In genomic region chr10:50381637-50382036, GRCh38 we compare ENCODE assay signal across 20 cellular contexts.
DNase-seq lines count a peak whose midpoint lies in the region; ATAC-seq and TF ChIP-seq lines count a peak whose summit lies in the region.
"Had no signal": no experiment of that assay in that cellular context is flagged by ENCODE, and none has a peak within 500 bp of the region (broad histone marks: within the 10 kb centered on the region; RNA-seq: fewer than 3 reads in every experiment).

No MANE protein-coding gene starts in this region.

- H3K36me3 ChIP-seq in PC-9 (ENCODE audit: low read depth): peaks cover 17% of the 10 kb centered on the region; the same call in 1 of the 2 replicates
- no peaks in the 10 kb centered on the region for H3K36me3 ChIP-seq in thyroid gland
- H3K36me3 ChIP-seq: colonic mucosa had no signal

- no peak overlapping the region for H3K4me3 ChIP-seq in PC-9
- peak overlapping the region in 5 of 59 donors; percentile 5 to 30 (median 14) for H3K4me3 ChIP-seq in dorsolateral prefrontal cortex
- H3K4me3 ChIP-seq in thyroid gland (replicated peaks in 1 of 3): no peak overlapping the region
- H3K4me3 ChIP-seq: colonic mucosa had no signal

- no peak overlapping the region for H3K4me3 Mint-ChIP-seq in activated CD4-positive, alpha-beta memory T cell treated with anti-CD3 and anti-CD28 coated beads, Interleukin-2, amount 10 ng/mL, durations not matched to agents 7 days and 5 days
- H3K4me3 Mint-ChIP-seq: activated naive CD4-positive, alpha-beta T cell treated with anti-CD3 and anti-CD28 coated beads, Interleukin-2, amount 50 U/mL, for 24 hours; endodermal cell; memory B cell; naive thymus-derived CD4-positive, alpha-beta T cell; stimulated activated naive B cell treated with anti-CD40 and anti-IgM and Interleukin-4, amounts not matched to agents 10 μg/mL and 1 μg/mL and 100 μg/mL, for 72 hours; type B pancreatic cell had no signal

- peaks cover 18% of the 10 kb centered on the region; the same call in 1 of the 2 replicates for H3F3A ChIP-seq in PC-9 (ENCODE audit: insufficient read depth, low read depth)

- no peaks in the 10 kb centered on the region for H4K20me1 ChIP-seq in PC-9 (ENCODE audit: insufficient read depth)

- H3K79me2 ChIP-seq in PC-9 (ENCODE audit: low read depth): peaks cover 100% of the 10 kb centered on the region

- peak; percentile 53 for ATAC-seq in left ventricle myocardium superior
- ATAC-seq: naive thymus-derived CD4-positive, alpha-beta T cell; stimulated activated naive B cell treated with anti-CD40 and anti-IgM and Interleukin-4, amounts not matched to agents 10 μg/mL and 1 μg/mL and 100 μg/mL, for 72 hours had no signal

- H3K9me2 ChIP-seq in PC-9 (ENCODE audit: insufficient read depth): no peaks in the 10 kb centered on the region; the same call in 1 of the 2 replicates

- CTCF ChIA-PET in PC-9 (lab: Charles Lee): no interaction called here
- CTCF ChIA-PET in activated CD4-positive, alpha-beta memory T cell treated with anti-CD3 and anti-CD28 coated beads, Interleukin-2, amount 10 ng/mL, durations not matched to agents 7 days and 5 days (lab: Charles Lee): no interaction called here

- no peak overlapping the region for H3K4me2 ChIP-seq in PC-9

- peaks cover 13% of the 10 kb centered on the region for H3K4me1 ChIP-seq in PC-9 (replicated peaks; ENCODE audit: insufficient read depth)
- H3K4me1 ChIP-seq in thyroid gland: peaks cover 58 to 68% of the 10 kb centered on the region in 2 donors

- H3K27me3 ChIP-seq in PC-9 (ENCODE audit: insufficient read depth, low read depth) (no peaks in the 10 kb centered on the region), dorsolateral prefrontal cortex (no peaks in the 10 kb centered on the region), thyroid gland (no peaks in the 10 kb centered on the region)
- H3K27me3 ChIP-seq: colonic mucosa had no signal

- peaks cover 23% of the 10 kb centered on the region for H3K36me3 Mint-ChIP-seq in activated CD4-positive, alpha-beta memory T cell treated with anti-CD3 and anti-CD28 coated beads, Interleukin-2, amount 10 ng/mL, durations not matched to agents 7 days and 5 days (ENCODE audit: low read depth)
- H3K36me3 Mint-ChIP-seq: type B pancreatic cell had no signal

- TF ChIP-seq POLR2A in thyroid gland (IDR thresholded peaks at IDR 0.05): no peak

- BruUV-seq in PC-9 (replicated peaks; lab: Mats Ljungman, UMichigan): no TSS peak

- H3K9me3 ChIP-seq in PC-9 (ENCODE audit: insufficient read depth, low read depth) (peaks cover 6% of the 10 kb centered on the region; the same call in 1 of the 2 replicates), thyroid gland (no peaks in the 10 kb centered on the region)
- H3K9me3 ChIP-seq: colonic mucosa had no signal

- H3K4me1 Mint-ChIP-seq in activated CD4-positive, alpha-beta memory T cell treated with anti-CD3 and anti-CD28 coated beads, Interleukin-2, amount 10 ng/mL, durations not matched to agents 7 days and 5 days: peaks cover 10% of the 10 kb centered on the region

- whole genome bisulfite sequencing in thyroid gland, 2 donors: 58 to 65% methylated on average over 3 of the region's 3 CpGs

- H3K9me3 Mint-ChIP-seq in activated CD4-positive, alpha-beta memory T cell treated with anti-CD3 and anti-CD28 coated beads, Interleukin-2, amount 10 ng/mL, durations not matched to agents 7 days and 5 days: no peaks in the 10 kb centered on the region
- H3K9me3 Mint-ChIP-seq: naive thymus-derived CD4-positive, alpha-beta T cell; type B pancreatic cell had no signal

- H3K27me3 Mint-ChIP-seq in activated CD4-positive, alpha-beta memory T cell treated with anti-CD3 and anti-CD28 coated beads, Interleukin-2, amount 10 ng/mL, durations not matched to agents 7 days and 5 days: no peaks in the 10 kb centered on the region
- H3K27me3 Mint-ChIP-seq: activated naive CD4-positive, alpha-beta T cell treated with anti-CD3 and anti-CD28 coated beads, Interleukin-2, amount 50 U/mL, for 24 hours; memory B cell; naive thymus-derived CD4-positive, alpha-beta T cell; stimulated activated naive B cell treated with anti-CD40 and anti-IgM and Interleukin-4, amounts not matched to agents 10 μg/mL and 1 μg/mL and 100 μg/mL, for 72 hours; type B pancreatic cell had no signal

- intact Hi-C loops in PC-9 (cut with micrococcal nuclease; ENCODE audit: unreplicated experiment): no loop called here
- intact Hi-C loops in dorsolateral prefrontal cortex (cut with DNase I): loop anchor here in 1 of 2 donors (5.0 kb wide), 1 partner anchor 36 kb away; no protein-coding TSS in a partner anchor
- intact Hi-C loops in left ventricle myocardium superior (cut with micrococcal nuclease): no loop called here
- intact Hi-C loops in thyroid gland (cut with DNase I): no loop called here

- POLR2A ChIA-PET in PC-9 (lab: Charles Lee; ENCODE audit: unreplicated experiment): no interaction called here
- POLR2A ChIA-PET in activated CD4-positive, alpha-beta memory T cell treated with anti-CD3 and anti-CD28 coated beads, Interleukin-2, amount 10 ng/mL, durations not matched to agents 7 days and 5 days (lab: Charles Lee): interaction anchor here (1.4 kb wide), 1 partner anchor 14 kb away, joined by 3 read pairs; no protein-coding TSS in a partner anchor

- no peak for DNase-seq in PC-9
- DNase-seq in dorsolateral prefrontal cortex: no peak
- no peak for DNase-seq in left ventricle myocardium superior
- DNase-seq in activated CD4-positive, alpha-beta memory T cell treated with anti-CD3 and anti-CD28 coated beads, Interleukin-2, amount 10 ng/mL, durations not matched to agents 7 days and 5 days: no peak
- DNase-seq in thyroid gland: no peak
- DNase-seq in NCI-H69 (lab: John Stamatoyannopoulos, UW): no peak
- DNase-seq: colonic mucosa; EL; endodermal cell; kidney; naive thymus-derived CD4-positive, alpha-beta T cell; NCI-H1105; NCI-H2081; NCI-H524; RPMI8226; stimulated activated naive B cell treated with anti-CD40 and anti-IgM and Interleukin-4, amounts not matched to agents 10 μg/mL and 1 μg/mL and 100 μg/mL, for 72 hours had no signal

- H3K27ac Mint-ChIP-seq in activated CD4-positive, alpha-beta memory T cell treated with anti-CD3 and anti-CD28 coated beads, Interleukin-2, amount 10 ng/mL, durations not matched to agents 7 days and 5 days: no peak overlapping the region
- H3K27ac Mint-ChIP-seq: activated naive CD4-positive, alpha-beta T cell treated with anti-CD3 and anti-CD28 coated beads, Interleukin-2, amount 50 U/mL, for 24 hours; endodermal cell; memory B cell; naive thymus-derived CD4-positive, alpha-beta T cell; stimulated activated naive B cell treated with anti-CD40 and anti-IgM and Interleukin-4, amounts not matched to agents 10 μg/mL and 1 μg/mL and 100 μg/mL, for 72 hours; type B pancreatic cell had no signal

- no peak for TF ChIP-seq CTCF in PC-9 (conservative IDR thresholded peaks at IDR 0.05)
- no peak for TF ChIP-seq CTCF in dorsolateral prefrontal cortex (IDR thresholded peaks at IDR 0.05 in 54 of 56, conservative IDR thresholded peaks at IDR 0.05 in 2 of 56; ENCODE audit: low read depth in 1 of 56, partially characterized antibody in 56 of 56)
- no peak for TF ChIP-seq CTCF in thyroid gland (IDR thresholded peaks at IDR 0.05)

- H3K27ac ChIP-seq in PC-9 (0 out of 2 replicates have a peak overlapping the region, but pooled peaks have one; percentile 7), dorsolateral prefrontal cortex (peak overlapping the region in 51 of 59 donors; percentile 2 to 95 (median 68)), temporal lobe (ENCODE audit: low read depth, low read length) (peak overlapping the region; percentile 62), thyroid gland (peak overlapping the region in 1 of 3 donors; percentile 0)
- H3K27ac ChIP-seq: colonic mucosa had no signal

- H2AFZ ChIP-seq in PC-9: no peak overlapping the region
